ENCODE assay signal across 1 cellular context in the genomic region with DNA sequence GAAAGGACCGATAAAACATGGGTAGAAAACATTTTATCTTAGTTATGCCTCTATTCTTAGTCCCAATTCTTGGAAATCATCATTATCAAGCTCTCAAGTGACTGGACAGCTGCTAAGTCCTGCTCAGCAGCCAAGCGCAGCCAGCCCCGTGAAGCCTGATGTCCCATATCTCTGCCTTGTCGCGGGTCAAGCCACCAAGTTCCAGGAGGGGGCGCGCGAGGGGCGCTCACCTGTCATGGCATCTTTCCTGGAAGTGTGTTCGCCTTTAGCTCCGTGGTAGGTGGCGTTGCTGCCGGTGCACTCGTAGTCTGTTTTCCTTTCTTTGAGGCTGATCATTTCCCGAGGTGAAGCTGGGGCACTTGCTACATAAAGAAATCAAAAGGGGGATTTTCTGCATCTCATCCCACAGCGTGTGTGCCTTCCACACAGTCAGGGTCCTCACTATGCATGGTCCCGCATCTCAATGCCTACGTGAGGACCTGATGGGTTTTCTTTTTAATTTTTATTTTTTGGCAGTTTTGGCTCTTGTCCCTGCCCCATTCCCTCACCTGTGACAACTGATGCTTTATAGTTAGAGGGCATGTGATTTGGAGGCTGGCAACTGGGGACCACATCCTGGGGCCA.
A peak's percentile ranks its signal among the peaks of the same experiment; 100 is the strongest.
TF ChIP-seq lines count a peak whose summit lies in the region.

No MANE protein-coding gene starts in this region.

TF ChIP-seq in K562, 482 proteins besides CTCF, POLR2A, EP300 and RAD21 (continued from another document and continues in another):
- TF ChIP-seq, protein P1, sequence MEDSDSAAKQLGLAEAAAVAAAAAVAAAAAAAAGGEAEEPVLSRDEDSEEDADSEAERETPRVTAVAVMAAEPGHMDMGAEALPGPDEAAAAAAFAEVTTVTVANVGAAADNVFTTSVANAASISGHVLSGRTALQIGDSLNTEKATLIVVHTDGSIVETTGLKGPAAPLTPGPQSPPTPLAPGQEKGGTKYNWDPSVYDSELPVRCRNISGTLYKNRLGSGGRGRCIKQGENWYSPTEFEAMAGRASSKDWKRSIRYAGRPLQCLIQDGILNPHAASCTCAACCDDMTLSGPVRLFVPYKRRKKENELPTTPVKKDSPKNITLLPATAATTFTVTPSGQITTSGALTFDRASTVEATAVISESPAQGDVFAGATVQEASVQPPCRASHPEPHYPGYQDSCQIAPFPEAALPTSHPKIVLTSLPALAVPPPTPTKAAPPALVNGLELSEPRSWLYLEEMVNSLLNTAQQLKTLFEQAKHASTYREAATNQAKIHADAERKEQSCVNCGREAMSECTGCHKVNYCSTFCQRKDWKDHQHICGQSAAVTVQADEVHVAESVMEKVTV (CRISPR knock-in tag; IDR thresholded peaks at IDR 0.05) = 0 out of 2 replicates have a peak, but pooled peaks have one; percentile 22
- no peak for TF ChIP-seq SMARCA4 (IDR thresholded peaks at IDR 0.05)
- TF ChIP-seq PHF21A (IDR thresholded peaks at IDR 0.05; ENCODE audit: borderline replicate concordance, low read depth) = no peak
- TF ChIP-seq CBX5 (IDR thresholded peaks at IDR 0.05; ENCODE audit: borderline replicate concordance, low read depth) = no peak
- TF ChIP-seq EP400 (IDR thresholded peaks at IDR 0.05) = no peak
- TF ChIP-seq OTX1 (CRISPR knock-in tag; IDR thresholded peaks at IDR 0.05) = no peak
- no peak for TF ChIP-seq NFE2 (IDR thresholded peaks at IDR 0.05; ENCODE audit: low read depth)
- no peak for TF ChIP-seq ZNF57 (CRISPR knock-in tag; IDR thresholded peaks at IDR 0.05)
- no peak for TF ChIP-seq KDM5B (IDR thresholded peaks at IDR 0.05; ENCODE audit: insufficient replicate concordance, low read depth, low read length)
- TF ChIP-seq FOS (IDR thresholded peaks at IDR 0.05; ENCODE audit: extremely low read depth, insufficient read length) = no peak
- TF ChIP-seq JUND (IDR thresholded peaks at IDR 0.05; ENCODE audit: borderline replicate concordance, low read depth, low read length) = 0 out of 2 replicates have a peak, but pooled peaks have one; percentile 44
- no peak for TF ChIP-seq JUND (tag; IDR thresholded peaks at IDR 0.05; ENCODE audit: borderline replicate concordance, low read depth, low read length)
- no peak for TF ChIP-seq SMAD1 (IDR thresholded peaks at IDR 0.05; ENCODE audit: low read depth, low read length, partially characterized antibody)
- TF ChIP-seq, protein P2, sequence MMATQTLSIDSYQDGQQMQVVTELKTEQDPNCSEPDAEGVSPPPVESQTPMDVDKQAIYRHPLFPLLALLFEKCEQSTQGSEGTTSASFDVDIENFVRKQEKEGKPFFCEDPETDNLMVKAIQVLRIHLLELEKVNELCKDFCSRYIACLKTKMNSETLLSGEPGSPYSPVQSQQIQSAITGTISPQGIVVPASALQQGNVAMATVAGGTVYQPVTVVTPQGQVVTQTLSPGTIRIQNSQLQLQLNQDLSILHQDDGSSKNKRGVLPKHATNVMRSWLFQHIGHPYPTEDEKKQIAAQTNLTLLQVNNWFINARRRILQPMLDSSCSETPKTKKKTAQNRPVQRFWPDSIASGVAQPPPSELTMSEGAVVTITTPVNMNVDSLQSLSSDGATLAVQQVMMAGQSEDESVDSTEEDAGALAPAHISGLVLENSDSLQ (IDR thresholded peaks at IDR 0.05) = peak; percentile 41; the same call in 1 of the 2 replicates
- TF ChIP-seq CXXC5 (CRISPR knock-in tag; IDR thresholded peaks at IDR 0.05) = no peak
- TF ChIP-seq PCBP1 (IDR thresholded peaks at IDR 0.05; ENCODE audit: low read depth, low read length, poor library complexity, severe bottlenecking) = no peak
- TF ChIP-seq, protein P3, sequence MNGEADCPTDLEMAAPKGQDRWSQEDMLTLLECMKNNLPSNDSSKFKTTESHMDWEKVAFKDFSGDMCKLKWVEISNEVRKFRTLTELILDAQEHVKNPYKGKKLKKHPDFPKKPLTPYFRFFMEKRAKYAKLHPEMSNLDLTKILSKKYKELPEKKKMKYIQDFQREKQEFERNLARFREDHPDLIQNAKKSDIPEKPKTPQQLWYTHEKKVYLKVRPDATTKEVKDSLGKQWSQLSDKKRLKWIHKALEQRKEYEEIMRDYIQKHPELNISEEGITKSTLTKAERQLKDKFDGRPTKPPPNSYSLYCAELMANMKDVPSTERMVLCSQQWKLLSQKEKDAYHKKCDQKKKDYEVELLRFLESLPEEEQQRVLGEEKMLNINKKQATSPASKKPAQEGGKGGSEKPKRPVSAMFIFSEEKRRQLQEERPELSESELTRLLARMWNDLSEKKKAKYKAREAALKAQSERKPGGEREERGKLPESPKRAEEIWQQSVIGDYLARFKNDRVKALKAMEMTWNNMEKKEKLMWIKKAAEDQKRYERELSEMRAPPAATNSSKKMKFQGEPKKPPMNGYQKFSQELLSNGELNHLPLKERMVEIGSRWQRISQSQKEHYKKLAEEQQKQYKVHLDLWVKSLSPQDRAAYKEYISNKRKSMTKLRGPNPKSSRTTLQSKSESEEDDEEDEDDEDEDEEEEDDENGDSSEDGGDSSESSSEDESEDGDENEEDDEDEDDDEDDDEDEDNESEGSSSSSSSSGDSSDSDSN (IDR thresholded peaks at IDR 0.05; ENCODE audit: borderline replicate concordance in 1 of 2, low read depth in 2 of 2, low read length in 2 of 2) = no peak
- TF ChIP-seq STAG1 (CRISPR knock-in tag; IDR thresholded peaks at IDR 0.05; ENCODE audit: borderline replicate concordance) = peak; percentile 37; the same call in 1 of the 2 replicates
- peak; percentile 63; the same call in 1 of the 2 replicates for TF ChIP-seq XRCC5 (IDR thresholded peaks at IDR 0.05; ENCODE audit: low read depth, low read length)
- no peak for TF ChIP-seq CHD4 (IDR thresholded peaks at IDR 0.05; ENCODE audit: insufficient read depth, insufficient replicate concordance, low read depth, low read length, poor library complexity, severe bottlenecking)
- TF ChIP-seq, protein P4, sequence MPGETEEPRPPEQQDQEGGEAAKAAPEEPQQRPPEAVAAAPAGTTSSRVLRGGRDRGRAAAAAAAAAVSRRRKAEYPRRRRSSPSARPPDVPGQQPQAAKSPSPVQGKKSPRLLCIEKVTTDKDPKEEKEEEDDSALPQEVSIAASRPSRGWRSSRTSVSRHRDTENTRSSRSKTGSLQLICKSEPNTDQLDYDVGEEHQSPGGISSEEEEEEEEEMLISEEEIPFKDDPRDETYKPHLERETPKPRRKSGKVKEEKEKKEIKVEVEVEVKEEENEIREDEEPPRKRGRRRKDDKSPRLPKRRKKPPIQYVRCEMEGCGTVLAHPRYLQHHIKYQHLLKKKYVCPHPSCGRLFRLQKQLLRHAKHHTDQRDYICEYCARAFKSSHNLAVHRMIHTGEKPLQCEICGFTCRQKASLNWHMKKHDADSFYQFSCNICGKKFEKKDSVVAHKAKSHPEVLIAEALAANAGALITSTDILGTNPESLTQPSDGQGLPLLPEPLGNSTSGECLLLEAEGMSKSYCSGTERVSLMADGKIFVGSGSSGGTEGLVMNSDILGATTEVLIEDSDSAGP (CRISPR knock-in tag; IDR thresholded peaks at IDR 0.05) = no peak
- no peak for TF ChIP-seq TAF7 (tag; IDR thresholded peaks at IDR 0.05)
- TF ChIP-seq CTBP1 (IDR thresholded peaks at IDR 0.05; ENCODE audit: borderline replicate concordance) = peak; percentile 65; the same call in 1 of the 2 replicates
- TF ChIP-seq, protein P5, sequence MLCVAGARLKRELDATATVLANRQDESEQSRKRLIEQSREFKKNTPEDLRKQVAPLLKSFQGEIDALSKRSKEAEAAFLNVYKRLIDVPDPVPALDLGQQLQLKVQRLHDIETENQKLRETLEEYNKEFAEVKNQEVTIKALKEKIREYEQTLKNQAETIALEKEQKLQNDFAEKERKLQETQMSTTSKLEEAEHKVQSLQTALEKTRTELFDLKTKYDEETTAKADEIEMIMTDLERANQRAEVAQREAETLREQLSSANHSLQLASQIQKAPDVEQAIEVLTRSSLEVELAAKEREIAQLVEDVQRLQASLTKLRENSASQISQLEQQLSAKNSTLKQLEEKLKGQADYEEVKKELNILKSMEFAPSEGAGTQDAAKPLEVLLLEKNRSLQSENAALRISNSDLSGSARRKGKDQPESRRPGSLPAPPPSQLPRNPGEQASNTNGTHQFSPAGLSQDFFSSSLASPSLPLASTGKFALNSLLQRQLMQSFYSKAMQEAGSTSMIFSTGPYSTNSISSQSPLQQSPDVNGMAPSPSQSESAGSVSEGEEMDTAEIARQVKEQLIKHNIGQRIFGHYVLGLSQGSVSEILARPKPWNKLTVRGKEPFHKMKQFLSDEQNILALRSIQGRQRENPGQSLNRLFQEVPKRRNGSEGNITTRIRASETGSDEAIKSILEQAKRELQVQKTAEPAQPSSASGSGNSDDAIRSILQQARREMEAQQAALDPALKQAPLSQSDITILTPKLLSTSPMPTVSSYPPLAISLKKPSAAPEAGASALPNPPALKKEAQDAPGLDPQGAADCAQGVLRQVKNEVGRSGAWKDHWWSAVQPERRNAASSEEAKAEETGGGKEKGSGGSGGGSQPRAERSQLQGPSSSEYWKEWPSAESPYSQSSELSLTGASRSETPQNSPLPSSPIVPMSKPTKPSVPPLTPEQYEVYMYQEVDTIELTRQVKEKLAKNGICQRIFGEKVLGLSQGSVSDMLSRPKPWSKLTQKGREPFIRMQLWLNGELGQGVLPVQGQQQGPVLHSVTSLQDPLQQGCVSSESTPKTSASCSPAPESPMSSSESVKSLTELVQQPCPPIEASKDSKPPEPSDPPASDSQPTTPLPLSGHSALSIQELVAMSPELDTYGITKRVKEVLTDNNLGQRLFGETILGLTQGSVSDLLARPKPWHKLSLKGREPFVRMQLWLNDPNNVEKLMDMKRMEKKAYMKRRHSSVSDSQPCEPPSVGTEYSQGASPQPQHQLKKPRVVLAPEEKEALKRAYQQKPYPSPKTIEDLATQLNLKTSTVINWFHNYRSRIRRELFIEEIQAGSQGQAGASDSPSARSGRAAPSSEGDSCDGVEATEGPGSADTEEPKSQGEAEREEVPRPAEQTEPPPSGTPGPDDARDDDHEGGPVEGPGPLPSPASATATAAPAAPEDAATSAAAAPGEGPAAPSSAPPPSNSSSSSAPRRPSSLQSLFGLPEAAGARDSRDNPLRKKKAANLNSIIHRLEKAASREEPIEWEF (CRISPR knock-in tag; IDR thresholded peaks at IDR 0.05) = no peak
- TF ChIP-seq ZNF12 (CRISPR knock-in tag; IDR thresholded peaks at IDR 0.05) = no peak
- TF ChIP-seq TAL1 (IDR thresholded peaks at IDR 0.05) = 0 out of 2 replicates have a peak, but pooled peaks have one; percentile 3
- TF ChIP-seq FOXP1 (CRISPR knock-in tag; IDR thresholded peaks at IDR 0.05) = 0 out of 2 replicates have a peak, but pooled peaks have one; percentile 30
- TF ChIP-seq KDM4B (IDR thresholded peaks at IDR 0.05; ENCODE audit: borderline replicate concordance in 2 of 2, low read depth in 1 of 2) = no peak
- peak in 2 of 3 experiments; percentile 48 to 71 for TF ChIP-seq YY1 (IDR thresholded peaks at IDR 0.05; ENCODE audit: borderline replicate concordance in 1 of 3, control insufficient read depth in 1 of 3, extremely low read depth in 1 of 3, insufficient read depth in 3 of 3, insufficient read length in 1 of 3, insufficient replicate concordance in 2 of 3, low read depth in 1 of 3, low read length in 2 of 3)
- no peak for TF ChIP-seq HDAC6 (IDR thresholded peaks at IDR 0.05; ENCODE audit: low read depth, low read length)
- TF ChIP-seq, protein P6, sequence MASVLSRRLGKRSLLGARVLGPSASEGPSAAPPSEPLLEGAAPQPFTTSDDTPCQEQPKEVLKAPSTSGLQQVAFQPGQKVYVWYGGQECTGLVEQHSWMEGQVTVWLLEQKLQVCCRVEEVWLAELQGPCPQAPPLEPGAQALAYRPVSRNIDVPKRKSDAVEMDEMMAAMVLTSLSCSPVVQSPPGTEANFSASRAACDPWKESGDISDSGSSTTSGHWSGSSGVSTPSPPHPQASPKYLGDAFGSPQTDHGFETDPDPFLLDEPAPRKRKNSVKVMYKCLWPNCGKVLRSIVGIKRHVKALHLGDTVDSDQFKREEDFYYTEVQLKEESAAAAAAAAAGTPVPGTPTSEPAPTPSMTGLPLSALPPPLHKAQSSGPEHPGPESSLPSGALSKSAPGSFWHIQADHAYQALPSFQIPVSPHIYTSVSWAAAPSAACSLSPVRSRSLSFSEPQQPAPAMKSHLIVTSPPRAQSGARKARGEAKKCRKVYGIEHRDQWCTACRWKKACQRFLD (CRISPR knock-in tag; IDR thresholded peaks at IDR 0.05) = no peak
- TF ChIP-seq PRPF4 (IDR thresholded peaks at IDR 0.05; ENCODE audit: insufficient read depth, low read depth, low read length, poor library complexity, severe bottlenecking) = no peak
- TF ChIP-seq SIN3A (IDR thresholded peaks at IDR 0.05; ENCODE audit: borderline replicate concordance in 2 of 2, control insufficient read depth in 1 of 2, low read depth in 2 of 2, low read length in 2 of 2) = no peak
- TF ChIP-seq HNRNPUL1 (IDR thresholded peaks at IDR 0.05; ENCODE audit: low read length) = no peak
- TF ChIP-seq, protein P7, sequence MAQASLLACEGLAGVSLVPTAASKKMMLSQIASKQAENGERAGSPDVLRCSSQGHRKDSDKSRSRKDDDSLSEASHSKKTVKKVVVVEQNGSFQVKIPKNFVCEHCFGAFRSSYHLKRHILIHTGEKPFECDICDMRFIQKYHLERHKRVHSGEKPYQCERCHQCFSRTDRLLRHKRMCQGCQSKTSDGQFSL (CRISPR knock-in tag; IDR thresholded peaks at IDR 0.05) = no peak
- TF ChIP-seq, protein P7 (tag; IDR thresholded peaks at IDR 0.05) = no peak
